In the genomic region with DNA sequence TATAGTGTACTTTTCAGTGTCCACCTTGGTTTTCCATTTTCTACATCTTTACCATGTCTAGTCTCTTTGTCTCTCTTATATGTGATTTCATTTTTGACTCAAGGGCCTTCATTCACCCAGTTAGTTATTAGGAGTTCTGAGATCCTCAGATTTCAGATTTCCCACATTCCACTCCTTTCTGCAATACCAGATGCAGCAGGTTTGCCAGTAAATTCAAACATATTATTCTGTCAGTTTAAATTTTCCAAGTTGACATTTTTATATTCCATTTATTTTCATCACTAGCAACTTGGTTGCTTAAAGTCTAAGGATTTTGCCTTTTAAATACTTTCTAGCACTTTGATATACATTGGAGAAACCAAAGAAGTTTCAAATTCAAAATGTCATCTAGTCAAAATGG, we compare ENCODE assay signal across 23 cellular contexts.
"Had no signal": no experiment of that assay in that cellular context is flagged by ENCODE, and none has a peak within 500 bp of the region (broad histone marks: within the 10 kb centered on the region; RNA-seq: fewer than 3 reads in every experiment).

No MANE protein-coding gene starts in this region.

- H3K27ac ChIP-seq: body of pancreas, dorsolateral prefrontal cortex, gastrocnemius medialis, neutrophil, right lobe of liver, tibial nerve had no signal

- H3K4me1 ChIP-seq: body of pancreas, colonic mucosa had no signal

- H3K36me3 Mint-ChIP-seq: activated naive CD4-positive, alpha-beta T cell treated with anti-CD3 and anti-CD28 coated beads, Interleukin-2, amount 50 U/mL, for 72 hours; natural killer cell treated with Interleukin-12 subunit alpha and Interleukin-12 subunit beta and Interleukin-15 and Interleukin-18, amount 100 ng/mL, for 72 hours had no signal

- H3K4me3 ChIP-seq: body of pancreas, colonic mucosa, dorsolateral prefrontal cortex, gastrocnemius medialis, mucosa of descending colon, right lobe of liver, tibial nerve had no signal

- DNase-seq: activated CD4-positive, alpha-beta T cell treated with anti-CD3 and anti-CD28 coated beads for 36 hours; activated CD4-positive, CD25-positive, alpha-beta regulatory T cell; activated CD8-positive, alpha-beta memory T cell treated with anti-CD3 and anti-CD28 coated beads, Interleukin-2, amount 10 ng/mL, durations not matched to agents 7 days and 5 days; activated CD8-positive, alpha-beta T cell treated with anti-CD3 and anti-CD28 coated beads, Interleukin-2, amount 10 ng/mL, durations not matched to agents 7 days and 5 days; activated naive CD4-positive, alpha-beta T cell; activated T-cell treated with anti-CD3 and anti-CD28 coated beads, Interleukin-2, amount 50 U/mL, for 48 hours; anterior cingulate cortex; body of pancreas; colonic mucosa; dorsolateral prefrontal cortex; effector memory CD4-positive, alpha-beta T cell; gastrocnemius medialis; glutamatergic neuron; left ventricle myocardium superior; mucosa of descending colon; right lobe of liver; stimulated activated CD4-positive, alpha-beta T cell treated with anti-CD3 and anti-CD28 coated beads, Interleukin-2, amount 100 ng/mL, for 48 hours; stimulated activated naive CD4-positive, alpha-beta T cell treated with Interleukin-2 at 50 U/mL for 16 hours had no signal

- H3K9me3 Mint-ChIP-seq: activated naive CD4-positive, alpha-beta T cell treated with anti-CD3 and anti-CD28 coated beads, Interleukin-2, amount 50 U/mL, for 72 hours; natural killer cell treated with Interleukin-12 subunit alpha and Interleukin-12 subunit beta and Interleukin-15 and Interleukin-18, amount 100 ng/mL, for 72 hours; T-helper 2 cell treated with Interferon-gamma antibody and Interleukin-4, amounts not matched to agents 5 μg/mL and 100 μg/mL, for 36 hours had no signal

- H3K4me3 Mint-ChIP-seq: activated CD4-positive, alpha-beta T cell treated with anti-CD3 and anti-CD28 coated beads for 36 hours; activated CD8-positive, alpha-beta memory T cell treated with anti-CD3 and anti-CD28 coated beads, Interleukin-2, amount 10 ng/mL, durations not matched to agents 7 days and 5 days; activated CD8-positive, alpha-beta T cell treated with anti-CD3 and anti-CD28 coated beads, Interleukin-2, amount 10 ng/mL, durations not matched to agents 7 days and 5 days; natural killer cell treated with Interleukin-12 subunit alpha and Interleukin-12 subunit beta and Interleukin-15 and Interleukin-18, amount 100 ng/mL, for 72 hours; T-helper 2 cell treated with Interferon-gamma antibody and Interleukin-4, amounts not matched to agents 5 μg/mL and 100 μg/mL, for 36 hours had no signal

- H3K36me3 ChIP-seq: colonic mucosa, gastrocnemius medialis, neutrophil, right lobe of liver, tibial nerve had no signal

- H3K27ac Mint-ChIP-seq: activated CD4-positive, alpha-beta T cell treated with anti-CD3 and anti-CD28 coated beads for 36 hours; activated CD8-positive, alpha-beta memory T cell treated with anti-CD3 and anti-CD28 coated beads, Interleukin-2, amount 10 ng/mL, durations not matched to agents 7 days and 5 days; activated CD8-positive, alpha-beta T cell treated with anti-CD3 and anti-CD28 coated beads, Interleukin-2, amount 10 ng/mL, durations not matched to agents 7 days and 5 days; natural killer cell treated with Interleukin-12 subunit alpha and Interleukin-12 subunit beta and Interleukin-15 and Interleukin-18, amount 100 ng/mL, for 72 hours; T-helper 2 cell treated with Interferon-gamma antibody and Interleukin-4, amounts not matched to agents 5 μg/mL and 100 μg/mL, for 36 hours had no signal

- ATAC-seq: activated CD4-positive, alpha-beta T cell treated with anti-CD3 and anti-CD28 coated beads for 36 hours; activated CD8-positive, alpha-beta memory T cell treated with anti-CD3 and anti-CD28 coated beads, Interleukin-2, amount 10 ng/mL, durations not matched to agents 7 days and 5 days; activated CD8-positive, alpha-beta T cell treated with anti-CD3 and anti-CD28 coated beads, Interleukin-2, amount 10 ng/mL, durations not matched to agents 7 days and 5 days; activated naive CD4-positive, alpha-beta T cell treated with anti-CD3 and anti-CD28 coated beads, Interleukin-2, amount 50 U/mL, for 72 hours; body of pancreas; gastrocnemius medialis; left ventricle myocardium superior; natural killer cell treated with Interleukin-12 subunit alpha and Interleukin-12 subunit beta and Interleukin-15 and Interleukin-18, amount 100 ng/mL, for 72 hours had no signal

- H3K27me3 Mint-ChIP-seq: activated CD4-positive, alpha-beta T cell treated with anti-CD3 and anti-CD28 coated beads for 36 hours; activated CD8-positive, alpha-beta memory T cell treated with anti-CD3 and anti-CD28 coated beads, Interleukin-2, amount 10 ng/mL, durations not matched to agents 7 days and 5 days; natural killer cell treated with Interleukin-12 subunit alpha and Interleukin-12 subunit beta and Interleukin-15 and Interleukin-18, amount 100 ng/mL, for 72 hours had no signal

- H3K9me3 ChIP-seq: body of pancreas, colonic mucosa, gastrocnemius medialis, mucosa of descending colon, neutrophil, right lobe of liver, tibial nerve had no signal

- H3K27me3 ChIP-seq: body of pancreas, colonic mucosa, dorsolateral prefrontal cortex, gastrocnemius medialis, neutrophil, right lobe of liver, tibial nerve had no signal
